8 cellular contexts compared by ENCODE assay signal in genomic region chr19:3710265-3710812, GRCh38. TPM values are rescaled to one million over a fixed set of nuclear protein-coding genes. Genes with fewer than 3 reads are reported as not detected.
DNase-seq lines count a peak whose midpoint lies in the region; ATAC-seq and TF ChIP-seq lines count a peak whose summit lies in the region.

No MANE protein-coding gene starts in this region.

- no peak overlapping the region for H2BK120ac ChIP-seq in mesendoderm (ENCODE audit: low read depth, low read length)

- H3K4me1 ChIP-seq in mesendoderm (ENCODE audit: control insufficient read depth, low read depth, low read length), result no peaks in the 10 kb centered on the region

- H3K36me3 Mint-ChIP-seq in activated CD4-positive, alpha-beta memory T cell treated with anti-CD3 and anti-CD28 coated beads for 36 hours, result no peaks in the 10 kb centered on the region

- no peak overlapping the region for H2BK5ac ChIP-seq in mesendoderm (ENCODE audit: low read length)

- WGBS in mesendoderm (ENCODE audit: extremely low coverage, insufficient coverage, low lambda C conversion rate), result no CpG with 5 or more reads among the region's 20 CpGs

- no peak overlapping the region for H4K5ac ChIP-seq in mesendoderm (ENCODE audit: low read length)

- DNase-seq in COLO668 (lab: John Stamatoyannopoulos, UW; ENCODE audit: unreplicated experiment), result peak; percentile 93
- peak; percentile 93 for DNase-seq in NCI-H2029 treated with DMSO at 0.1 percent for 48 hours (lab: John Stamatoyannopoulos, UW)
- peak; percentile 20 for DNase-seq in brain microvascular endothelial cell
- peak; percentile 56 for DNase-seq in mesendoderm
- no peak for DNase-seq in activated CD4-positive, alpha-beta memory T cell treated with anti-CD3 and anti-CD28 coated beads for 36 hours
- no peak for DNase-seq in activated effector memory CD4-positive, alpha-beta T cell treated with anti-CD3 and anti-CD28 coated beads, Interleukin-2, amount 50 U/mL, for 16 hours

- H4K8ac ChIP-seq in mesendoderm (ENCODE audit: low read depth, low read length), result no peak overlapping the region

- peaks cover 4% of the 10 kb centered on the region for H3K4me1 Mint-ChIP-seq in activated CD4-positive, alpha-beta memory T cell treated with anti-CD3 and anti-CD28 coated beads for 36 hours (ENCODE audit: low read depth)

- CTCF ChIA-PET in activated CD4-positive, alpha-beta memory T cell treated with anti-CD3 and anti-CD28 coated beads for 36 hours (lab: Charles Lee), result no interaction called here

- H3K27ac ChIP-seq in brain microvascular endothelial cell (no peak overlapping the region), mesendoderm (ENCODE audit: low read depth, low read length) (no peak overlapping the region)

- in situ Hi-C loops in brain microvascular endothelial cell (cut with HindIII; ENCODE audit: low pct_ligation_motif_present, low sequenced_read_pairs), result no loop called here

- no peak overlapping the region for H3K4me2 ChIP-seq in mesendoderm (ENCODE audit: low read length)

- no peak for TF ChIP-seq CTCF in brain microvascular endothelial cell (IDR thresholded peaks at IDR 0.05; ENCODE audit: low read depth, low read length, missing control alignments)

- H2AK5ac ChIP-seq in mesendoderm (ENCODE audit: low read length), result no peak overlapping the region

- no peak overlapping the region for H3K23ac ChIP-seq in mesendoderm (ENCODE audit: low read length)

- H3K18ac ChIP-seq in mesendoderm (ENCODE audit: low read length), result no peak overlapping the region

- no peaks in the 10 kb centered on the region for H3K9me3 Mint-ChIP-seq in activated CD4-positive, alpha-beta memory T cell treated with anti-CD3 and anti-CD28 coated beads for 36 hours

- peaks cover 11% of the 10 kb centered on the region for H3K27me3 ChIP-seq in brain microvascular endothelial cell (replicated peaks)
- H3K27me3 ChIP-seq in mesendoderm (ENCODE audit: insufficient read depth, low read length, poor library complexity), result no peaks in the 10 kb centered on the region

- ATAC-seq in GM21381 (IDR thresholded peaks at IDR 0.05; ENCODE audit: unreplicated experiment) (no peak), GM21447 (IDR thresholded peaks at IDR 0.05; ENCODE audit: unreplicated experiment) (no peak)

- POLR2A ChIA-PET in activated CD4-positive, alpha-beta memory T cell treated with anti-CD3 and anti-CD28 coated beads for 36 hours (lab: Charles Lee), result no interaction called here

- no peak overlapping the region for H3K9ac ChIP-seq in mesendoderm (ENCODE audit: low read length)

- no peaks in the 10 kb centered on the region for H3K79me1 ChIP-seq in mesendoderm (ENCODE audit: low read length)

- H3K4me3 Mint-ChIP-seq in activated CD4-positive, alpha-beta memory T cell treated with anti-CD3 and anti-CD28 coated beads for 36 hours, result no peak overlapping the region

- no peak overlapping the region for H3K4ac ChIP-seq in mesendoderm (ENCODE audit: low read depth, low read length)

- no peak overlapping the region for H3K56ac ChIP-seq in mesendoderm (ENCODE audit: low read length)

- H3K4me3 ChIP-seq in brain microvascular endothelial cell (ENCODE audit: low read depth, low read length), result no peak overlapping the region
- no peak overlapping the region for H3K4me3 ChIP-seq in mesendoderm (ENCODE audit: low read length)

- no peaks in the 10 kb centered on the region for H3K36me3 ChIP-seq in brain microvascular endothelial cell (replicated peaks)
- H3K36me3 ChIP-seq in mesendoderm (ENCODE audit: control insufficient read depth, insufficient read depth, low read length), result no peaks in the 10 kb centered on the region

- peaks cover 2% of the 10 kb centered on the region for H3K27me3 Mint-ChIP-seq in activated CD4-positive, alpha-beta memory T cell treated with anti-CD3 and anti-CD28 coated beads for 36 hours

- H2BK15ac ChIP-seq in mesendoderm (replicated peaks; ENCODE audit: low read depth), result no peak overlapping the region

- no peaks in the 10 kb centered on the region for H3K79me2 ChIP-seq in mesendoderm (ENCODE audit: control insufficient read depth, insufficient read depth, low read length)

- intact Hi-C loops in activated CD4-positive, alpha-beta memory T cell treated with anti-CD3 and anti-CD28 coated beads for 36 hours (cut with micrococcal nuclease), result no loop called here

- no peak overlapping the region for H3K27ac Mint-ChIP-seq in activated CD4-positive, alpha-beta memory T cell treated with anti-CD3 and anti-CD28 coated beads for 36 hours

RNA-seq across cellular contexts. Expression of gene TJP3, which starts 2.2 kb away (rescaled TPM):
- polyA plus RNA-seq in mesendoderm (2013, experiment 1 of 2), result 4.2 TPM
- polyA plus RNA-seq in mesendoderm (2013, experiment 2 of 2), result 3.8 TPM
- 1 to 10 TPM; 3.1 to 3.7 TPM for total RNA-seq in activated CD4-positive, alpha-beta memory T cell treated with anti-CD3 and anti-CD28 coated beads for 36 hours

RNA-seq across cellular contexts. Expression of gene PIP5K1C, which starts 10.1 kb away (rescaled TPM):
- polyA plus RNA-seq in mesendoderm (2013, experiment 1 of 2), result 15.2 TPM
- 16.0 TPM for polyA plus RNA-seq in mesendoderm (2013, experiment 2 of 2)
- total RNA-seq in activated CD4-positive, alpha-beta memory T cell treated with anti-CD3 and anti-CD28 coated beads for 36 hours, result 10 to 100 TPM; 14.7 to 15.7 TPM

RNA-seq across cellular contexts. Expression of gene APBA3, which starts 51.2 kb away (rescaled TPM):
- 13.1 TPM for polyA plus RNA-seq in mesendoderm (2013, experiment 1 of 2)
- polyA plus RNA-seq in mesendoderm (2013, experiment 2 of 2), result 14.3 TPM
- total RNA-seq in activated CD4-positive, alpha-beta memory T cell treated with anti-CD3 and anti-CD28 coated beads for 36 hours, result 10 to 100 TPM; 38.2 to 41.8 TPM

RNA-seq across cellular contexts. Expression of gene MRPL54, which starts 52.1 kb away (rescaled TPM):
- polyA plus RNA-seq in mesendoderm (2013, experiment 1 of 2), result 66.5 TPM
- polyA plus RNA-seq in mesendoderm (2013, experiment 2 of 2), result 68.8 TPM
- 10 to 100 TPM; 63.2 to 65.2 TPM for total RNA-seq in activated CD4-positive, alpha-beta memory T cell treated with anti-CD3 and anti-CD28 coated beads for 36 hours

Comparison
In these comparisons a context has a peak if more than half of its experiments do, and no peak if none do; other contexts are left out.
1. DNase-seq: peak in COLO668 (single experiment), NCI-H2029 treated with DMSO at 0.1 percent for 48 hours (single experiment), brain microvascular endothelial cell (single experiment) and mesendoderm (single experiment); none in activated CD4-positive, alpha-beta memory T cell treated with anti-CD3 and anti-CD28 coated beads for 36 hours (single experiment) and activated effector memory CD4-positive, alpha-beta T cell treated with anti-CD3 and anti-CD28 coated beads, Interleukin-2, amount 50 U/mL, for 16 hours (single experiment).